21 cellular contexts compared by ENCODE assay signal in the genomic region with DNA sequence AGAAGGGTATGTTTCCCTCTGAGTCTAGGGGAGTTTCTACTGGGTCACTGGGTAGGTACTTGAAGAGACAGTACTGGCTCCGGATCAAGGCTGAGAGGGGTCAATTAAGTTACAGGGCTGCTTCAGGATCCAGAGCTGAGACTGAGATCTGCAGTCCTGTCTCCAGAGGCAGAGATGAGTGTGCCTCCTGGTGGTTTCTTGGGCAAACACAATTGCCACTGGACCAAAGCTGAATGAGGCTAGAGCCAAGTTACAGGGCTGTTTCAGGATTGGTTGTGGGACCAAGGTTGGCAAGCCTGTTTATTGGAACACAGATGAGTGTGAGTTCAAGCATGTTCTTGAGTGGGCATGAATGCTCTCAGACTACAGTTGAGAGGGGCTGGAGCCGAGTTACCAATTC.
A peak's percentile ranks its signal among the peaks of the same experiment; 100 is the strongest.
DNase-seq lines count a peak whose midpoint lies in the region; FAIRE-seq and TF ChIP-seq lines count a peak whose summit lies in the region.
"Had no signal": no experiment of that assay in that cellular context is flagged by ENCODE, and none has a peak within 500 bp of the region (broad histone marks: within the 10 kb centered on the region; RNA-seq: fewer than 3 reads in every experiment).

No MANE protein-coding gene starts in this region.

- peaks cover 3% of the 10 kb centered on the region for H3K79me1 ChIP-seq in H9 (ENCODE audit: insufficient read depth, low read depth, low read length, poor library complexity, severe bottlenecking)

- DNase-seq in Daoy (ENCODE audit: low read depth) (peak; percentile 9), H9 (peak; percentile 65), bronchial epithelial cell (ENCODE audit: low read depth) (no peak), islet precursor cell (peak; percentile 56), SIG-M5 (lab: John Stamatoyannopoulos, UW) (no peak), osteoblast (ENCODE audit: insufficient read length, low spot score, missing footprints) (no peak), NCI-H2227 treated with DMSO at 0.1 percent for 48 hours (lab: John Stamatoyannopoulos, UW) (no peak)
- DNase-seq in activated CD8-positive, alpha-beta memory T cell treated with anti-CD3 and anti-CD28 coated beads for 24 hours = no peak
- DNase-seq: activated CD4-positive, alpha-beta T cell treated with anti-CD3 and anti-CD28 coated beads, Interleukin-2, amount 10 ng/mL, durations not matched to agents 7 days and 5 days; activated naive CD4-positive, alpha-beta T cell treated with anti-CD3 and anti-CD28 coated beads, Interleukin-2, amount 50 U/mL, for 16 hours; activated T-cell treated with anti-CD3 and anti-CD28 coated beads for 4 hours; DMS153; effector CD8-positive, alpha-beta T cell; foreskin keratinocyte; natural killer cell; NCI-H1092; psoas muscle; stimulated activated naive CD8-positive, alpha-beta T cell treated with anti-CD3 and anti-CD28 coated beads, Interleukin-15, amount 100 ng/mL, for 72 hours had no signal

- H3K18ac ChIP-seq in H9 (ENCODE audit: insufficient read length, low read depth, low read length) = no peak overlapping the region

- H2AFZ ChIP-seq in H9 (ENCODE audit: low read length) (no peak overlapping the region), osteoblast (ENCODE audit: low read length) (no peak overlapping the region)

- no peak overlapping the region for H4K5ac ChIP-seq in H9 (ENCODE audit: insufficient read length, low read depth, low read length)

- H3K23ac ChIP-seq in H9 (ENCODE audit: insufficient read length, low read depth, low read length) = no peak overlapping the region

- H3K9ac ChIP-seq in H9 (ENCODE audit: extremely low read depth, insufficient read length, low read length) = no peak overlapping the region

- peaks cover 7 to 11% of the 10 kb centered on the region in 2 experiments; a peak in 3 of 5 replicates for H3K9me3 Mint-ChIP-seq in H9
- H3K9me3 Mint-ChIP-seq: activated CD4-positive, alpha-beta T cell treated with anti-CD3 and anti-CD28 coated beads, Interleukin-2, amount 10 ng/mL, durations not matched to agents 7 days and 5 days had no signal

- H3K36me3 Mint-ChIP-seq in H9 (ENCODE audit: insufficient read depth in 1 of 3, low read depth in 3 of 3) = peaks cover 0 to 12% (median 0%) of the 10 kb centered on the region in 3 experiments; a peak in 3 of 7 replicates
- H3K36me3 Mint-ChIP-seq: natural killer cell had no signal

- no peaks in the 10 kb centered on the region for H3K9me3 ChIP-seq in H9 (ENCODE audit: control insufficient read depth, low read depth, low read length)
- H3K9me3 ChIP-seq in osteoblast (ENCODE audit: low read depth, low read length) = peaks cover 3% of the 10 kb centered on the region
- H3K9me3 ChIP-seq: SJSA1 had no signal

- no peak overlapping the region for H2BK12ac ChIP-seq in H9 (ENCODE audit: insufficient read length, low read depth, low read length)

- H4K8ac ChIP-seq in H9 (replicated peaks; ENCODE audit: insufficient read length, low read depth, low read length) = no peak overlapping the region

- no peak overlapping the region for H3K4me3 ChIP-seq in bronchial epithelial cell (ENCODE audit: low read depth, low read length)
- no peak overlapping the region for H3K4me3 ChIP-seq in osteoblast (ENCODE audit: insufficient read depth, low read length)
- H3K4me3 ChIP-seq: lung, psoas muscle, SJSA1 had no signal

- H3K14ac ChIP-seq in H9 (ENCODE audit: insufficient read depth, low read length) = no peak overlapping the region

- WGBS in H9 (ENCODE audit: extremely low coverage, insufficient read length, low lambda C conversion rate) = no CpG with 5 or more reads among the region's 2 CpGs

- peaks cover 2 to 5% of the 10 kb centered on the region in 2 experiments; a peak in 3 of 4 replicates for H3K4me1 Mint-ChIP-seq in H9
- H3K4me1 Mint-ChIP-seq: activated CD4-positive, alpha-beta T cell treated with anti-CD3 and anti-CD28 coated beads, Interleukin-2, amount 10 ng/mL, durations not matched to agents 7 days and 5 days; natural killer cell; stimulated activated naive CD8-positive, alpha-beta T cell treated with anti-CD3 and anti-CD28 coated beads, Interleukin-15, amount 100 ng/mL, for 72 hours had no signal

- FAIRE-seq in bronchial epithelial cell (lab: Jason Lieb, UNC) = peak; percentile 32
- FAIRE-seq: GM12892 had no signal

- peak overlapping the region in 1 of 3 experiments; percentile 3; a peak in 1 of 7 replicates for H3K27ac Mint-ChIP-seq in H9
- H3K27ac Mint-ChIP-seq: activated CD4-positive, alpha-beta T cell treated with anti-CD3 and anti-CD28 coated beads, Interleukin-2, amount 10 ng/mL, durations not matched to agents 7 days and 5 days; natural killer cell; stimulated activated naive CD8-positive, alpha-beta T cell treated with anti-CD3 and anti-CD28 coated beads, Interleukin-15, amount 100 ng/mL, for 72 hours had no signal

- H2BK5ac ChIP-seq in H9 (ENCODE audit: insufficient read length, low read length) = no peak overlapping the region

- H4K20me1 ChIP-seq in H9 (ENCODE audit: control insufficient read depth, insufficient read depth, insufficient read length) (no peaks in the 10 kb centered on the region), osteoblast (ENCODE audit: insufficient read depth, low read length) (no peaks in the 10 kb centered on the region)

- H2BK120ac ChIP-seq in H9 (ENCODE audit: low read depth, low read length, poor library complexity, severe bottlenecking) = no peak overlapping the region

- H3T11ph ChIP-seq in H9 (ENCODE audit: low read length) = no peak overlapping the region

- no peaks in the 10 kb centered on the region for H3K27me3 Mint-ChIP-seq in H9 (ENCODE audit: low read depth)
- H3K27me3 Mint-ChIP-seq: activated CD4-positive, alpha-beta T cell treated with anti-CD3 and anti-CD28 coated beads, Interleukin-2, amount 10 ng/mL, durations not matched to agents 7 days and 5 days had no signal

- H3K4me3 Mint-ChIP-seq in H9 = no peak overlapping the region
- H3K4me3 Mint-ChIP-seq: activated CD4-positive, alpha-beta T cell treated with anti-CD3 and anti-CD28 coated beads, Interleukin-2, amount 10 ng/mL, durations not matched to agents 7 days and 5 days; natural killer cell; stimulated activated naive CD8-positive, alpha-beta T cell treated with anti-CD3 and anti-CD28 coated beads, Interleukin-15, amount 100 ng/mL, for 72 hours had no signal

- H3K79me2 ChIP-seq in H9 (ENCODE audit: insufficient read depth, low read length) = no peaks in the 10 kb centered on the region; the same call in 1 of the 2 replicates
- no peaks in the 10 kb centered on the region for H3K79me2 ChIP-seq in osteoblast (ENCODE audit: insufficient read depth, low read length)

- H3K36me3 ChIP-seq in bronchial epithelial cell (ENCODE audit: control insufficient read depth, insufficient read depth, low read length) = no peaks in the 10 kb centered on the region
- H3K36me3 ChIP-seq in osteoblast (ENCODE audit: insufficient read depth, low read length) = no peaks in the 10 kb centered on the region
- H3K36me3 ChIP-seq: SJSA1 had no signal

- H3K4me1 ChIP-seq in H9 (ENCODE audit: insufficient read depth, low read length) (no peaks in the 10 kb centered on the region), osteoblast (ENCODE audit: insufficient read depth, low read length) (no peaks in the 10 kb centered on the region)
- H3K4me1 ChIP-seq: foreskin keratinocyte, psoas muscle, SJSA1 had no signal

- H3K27me3 ChIP-seq in H9 (ENCODE audit: insufficient read depth, low read length) = no peaks in the 10 kb centered on the region
- no peaks in the 10 kb centered on the region for H3K27me3 ChIP-seq in bronchial epithelial cell (ENCODE audit: control insufficient read depth, insufficient read depth, low read length)
- no peaks in the 10 kb centered on the region for H3K27me3 ChIP-seq in osteoblast (ENCODE audit: insufficient read depth, low read length)
- H3K27me3 ChIP-seq: foreskin keratinocyte, SJSA1 had no signal

- H2AK5ac ChIP-seq in H9 (ENCODE audit: insufficient read length, low read length) = no peak overlapping the region

- H3K23me2 ChIP-seq in H9 (ENCODE audit: insufficient read length, low read depth, low read length, poor library complexity, severe bottlenecking) = no peaks in the 10 kb centered on the region

- no peak overlapping the region for H2BK20ac ChIP-seq in H9 (ENCODE audit: low read depth, low read length, poor library complexity, severe bottlenecking)

- no peak overlapping the region for H2BK15ac ChIP-seq in H9 (ENCODE audit: low read depth, low read length)

- H3K27ac ChIP-seq in H9 (ENCODE audit: insufficient read length, low read depth, low read length) (no peak overlapping the region), osteoblast (ENCODE audit: low read depth, low read length) (no peak overlapping the region)
- H3K27ac ChIP-seq: foreskin keratinocyte, psoas muscle, SJSA1 had no signal

- no peak overlapping the region for H3K56ac ChIP-seq in H9 (ENCODE audit: insufficient read length, low read depth, low read length)

- TF ChIP-seq CTCF in H9 (conservative IDR thresholded peaks at IDR 0.05) (peak; percentile 70), bronchial epithelial cell (IDR thresholded peaks at IDR 0.05; ENCODE audit: insufficient read depth, low read length, severe bottlenecking) (no peak), osteoblast (IDR thresholded peaks at IDR 0.05; ENCODE audit: extremely low read depth, low read depth, low read length) (no peak)

- no peak overlapping the region for H3K4me2 ChIP-seq in H9 (ENCODE audit: insufficient read depth, insufficient read length, low read length)
- no peak overlapping the region for H3K4me2 ChIP-seq in osteoblast (ENCODE audit: insufficient read depth, low read length)

- H4K91ac ChIP-seq in H9 (ENCODE audit: insufficient read length, low read depth, low read length) = no peak overlapping the region

- H3K4ac ChIP-seq in H9 (ENCODE audit: low read depth, low read length) = no peak overlapping the region

Comparison
In these comparisons a context has a peak if more than half of its experiments do, and no peak if none do; other contexts are left out.
1. DNase-seq: peak in Daoy (single experiment), H9 (single experiment) and islet precursor cell (single experiment); none in bronchial epithelial cell (single experiment), SIG-M5 (single experiment), osteoblast (single experiment), NCI-H2227 treated with DMSO at 0.1 percent for 48 hours (single experiment) and activated CD8-positive, alpha-beta memory T cell treated with anti-CD3 and anti-CD28 coated beads for 24 hours (single experiment).